Comparison of ENCODE assay signal across 12 cellular contexts in the genomic region with DNA sequence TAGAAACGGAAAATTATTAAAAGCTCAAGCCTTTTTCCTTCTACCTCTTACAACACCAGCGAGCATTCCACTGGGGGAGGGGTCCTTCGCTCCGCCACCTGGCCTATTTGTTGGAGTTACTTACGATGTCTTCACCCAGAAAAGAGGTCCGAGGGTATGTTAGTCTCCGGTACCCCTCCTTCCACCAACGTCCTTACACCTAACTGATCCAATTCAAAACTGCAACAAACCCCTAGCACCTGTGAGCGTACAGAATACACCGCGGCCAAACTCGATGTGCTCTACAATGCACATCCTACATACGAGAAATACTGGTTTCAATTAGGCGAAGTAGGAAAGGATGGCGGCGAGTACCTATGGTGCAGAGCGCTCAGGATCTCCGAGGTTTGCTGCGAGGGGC. TPM values are rescaled to one million over a fixed set of nuclear protein-coding genes. Genes with fewer than 3 reads are reported as not detected.
A peak's percentile ranks its signal among the peaks of the same experiment; 100 is the strongest.
DNase-seq lines count a peak whose midpoint lies in the region; ATAC-seq and TF ChIP-seq lines count a peak whose summit lies in the region.
"Had no signal": no experiment of that assay in that cellular context is flagged by ENCODE, and none has a peak within 500 bp of the region (broad histone marks: within the 10 kb centered on the region; RNA-seq: fewer than 3 reads in every experiment).

No MANE protein-coding gene starts in this region.

- no peaks in the 10 kb centered on the region for H3K36me3 ChIP-seq in smooth muscle cell (ENCODE audit: low read depth)

- peaks cover 94% of the 10 kb centered on the region for H3K27me3 ChIP-seq in smooth muscle cell (ENCODE audit: low read depth)

- H3K4me1 ChIP-seq in smooth muscle cell (ENCODE audit: low read depth) = peaks cover 30% of the 10 kb centered on the region

- peak overlapping the region; percentile 59 for H3K4me3 ChIP-seq in smooth muscle cell

- no peaks in the 10 kb centered on the region for H3K9me3 ChIP-seq in smooth muscle cell (replicated peaks; ENCODE audit: low read depth)

- no peak overlapping the region for H3K9ac ChIP-seq in smooth muscle cell (ENCODE audit: low read depth)

- H3K79me2 ChIP-seq in smooth muscle cell (ENCODE audit: low read depth) = no peaks in the 10 kb centered on the region

- no peaks in the 10 kb centered on the region for H3K36me3 Mint-ChIP-seq in activated CD4-positive, alpha-beta T cell treated with anti-CD3 and anti-CD28 coated beads, Interleukin-2, amount 10 ng/mL, durations not matched to agents 7 days and 5 days (ENCODE audit: low read depth)
- no peaks in the 10 kb centered on the region for H3K36me3 Mint-ChIP-seq in activated T-helper 17 cell treated with anti-CD3 and anti-CD28 coated beads, Interleukin-2, amount 50 U/mL, for 72 hours (ENCODE audit: low read depth)

- intact Hi-C loops in left colon (cut with DNase I, micrococcal nuclease) = no loop called here

- H3K4me3 Mint-ChIP-seq in activated CD4-positive, alpha-beta T cell treated with anti-CD3 and anti-CD28 coated beads, Interleukin-2, amount 10 ng/mL, durations not matched to agents 7 days and 5 days = peak overlapping the region; percentile 38
- H3K4me3 Mint-ChIP-seq in activated T-helper 17 cell treated with anti-CD3 and anti-CD28 coated beads, Interleukin-2, amount 50 U/mL, for 72 hours = peak overlapping the region; percentile 53
- H3K4me3 Mint-ChIP-seq: activated T-helper 1 cell treated with anti-CD3 and anti-CD28 coated beads, Interleukin-12 subunit alpha, Interleukin-12 subunit beta, Interleukin-2, Interleukin-4 antibody, amounts not matched to agents 30 ng/mL and 10 ng/mL and 1 ng/mL, durations not matched to agents 14 hours and 24 hours and 36 hours; natural killer cell treated with Interleukin-12 subunit alpha and Interleukin-12 subunit beta and Interleukin-15 and Interleukin-18, amount 100 ng/mL, for 72 hours had no signal

- no peaks in the 10 kb centered on the region for H3F3A ChIP-seq in smooth muscle cell (ENCODE audit: low read depth)

- peak overlapping the region; percentile 97 for H3K4me2 ChIP-seq in smooth muscle cell

- no peaks in the 10 kb centered on the region for H3K9me3 Mint-ChIP-seq in activated CD4-positive, alpha-beta T cell treated with anti-CD3 and anti-CD28 coated beads, Interleukin-2, amount 10 ng/mL, durations not matched to agents 7 days and 5 days
- H3K9me3 Mint-ChIP-seq in activated T-helper 17 cell treated with anti-CD3 and anti-CD28 coated beads, Interleukin-2, amount 50 U/mL, for 72 hours = no peaks in the 10 kb centered on the region
- H3K9me3 Mint-ChIP-seq: activated T-helper 1 cell treated with anti-CD3 and anti-CD28 coated beads, Interleukin-12 subunit alpha, Interleukin-12 subunit beta, Interleukin-2, Interleukin-4 antibody, amounts not matched to agents 30 ng/mL and 10 ng/mL and 1 ng/mL, durations not matched to agents 14 hours and 24 hours and 36 hours had no signal

- H3K27ac Mint-ChIP-seq in activated CD4-positive, alpha-beta T cell treated with anti-CD3 and anti-CD28 coated beads, Interleukin-2, amount 10 ng/mL, durations not matched to agents 7 days and 5 days = no peak overlapping the region
- H3K27ac Mint-ChIP-seq in activated T-helper 17 cell treated with anti-CD3 and anti-CD28 coated beads, Interleukin-2, amount 50 U/mL, for 72 hours = no peak overlapping the region
- H3K27ac Mint-ChIP-seq: activated T-helper 1 cell treated with anti-CD3 and anti-CD28 coated beads, Interleukin-12 subunit alpha, Interleukin-12 subunit beta, Interleukin-2, Interleukin-4 antibody, amounts not matched to agents 30 ng/mL and 10 ng/mL and 1 ng/mL, durations not matched to agents 14 hours and 24 hours and 36 hours; natural killer cell treated with Interleukin-12 subunit alpha and Interleukin-12 subunit beta and Interleukin-15 and Interleukin-18, amount 100 ng/mL, for 72 hours had no signal

- H4K20me1 ChIP-seq in smooth muscle cell (ENCODE audit: low read depth) = no peaks in the 10 kb centered on the region

- H2AFZ ChIP-seq in smooth muscle cell (ENCODE audit: low read depth) = no peak overlapping the region

- DNase-seq in activated CD4-positive, alpha-beta T cell treated with anti-CD3 and anti-CD28 coated beads, Interleukin-2, amount 10 ng/mL, durations not matched to agents 7 days and 5 days = no peak
- no peak for DNase-seq in activated CD4-positive, alpha-beta T cell treated with anti-CD3 and anti-CD28 coated beads for 48 hours
- DNase-seq in left colon (no peak), smooth muscle cell (lab: John Stamatoyannopoulos, UW; ENCODE audit: unreplicated experiment) (no peak), AML-193 (lab: John Stamatoyannopoulos, UW) (no peak), cortex of kidney (lab: John Stamatoyannopoulos, UW) (no peak)

- CTCF ChIA-PET in activated CD4-positive, alpha-beta T cell treated with anti-CD3 and anti-CD28 coated beads, Interleukin-2, amount 10 ng/mL, durations not matched to agents 7 days and 5 days (lab: Charles Lee) = interaction anchor here (1.4 kb wide), 1 partner anchor 11 kb away, joined by 3 read pairs; no protein-coding TSS in a partner anchor

- ATAC-seq in activated T-helper 17 cell treated with anti-CD3 and anti-CD28 coated beads, Interleukin-2, amount 50 U/mL, for 72 hours (replicated peaks) = no peak
- ATAC-seq in left colon (peak; percentile 29), GM21723 (IDR thresholded peaks at IDR 0.05; ENCODE audit: unreplicated experiment) (no peak)
- ATAC-seq: natural killer cell treated with Interleukin-12 subunit alpha and Interleukin-12 subunit beta and Interleukin-15 and Interleukin-18, amount 100 ng/mL, for 72 hours had no signal

- POLR2A ChIA-PET in activated CD4-positive, alpha-beta T cell treated with anti-CD3 and anti-CD28 coated beads, Interleukin-2, amount 10 ng/mL, durations not matched to agents 7 days and 5 days (lab: Charles Lee) = no interaction called here

- H3K4me1 Mint-ChIP-seq in activated CD4-positive, alpha-beta T cell treated with anti-CD3 and anti-CD28 coated beads, Interleukin-2, amount 10 ng/mL, durations not matched to agents 7 days and 5 days = peaks cover 3% of the 10 kb centered on the region
- peaks cover 12% of the 10 kb centered on the region for H3K4me1 Mint-ChIP-seq in activated T-helper 17 cell treated with anti-CD3 and anti-CD28 coated beads, Interleukin-2, amount 50 U/mL, for 72 hours

- no peak for TF ChIP-seq CTCF in smooth muscle cell (IDR thresholded peaks at IDR 0.05; ENCODE audit: borderline replicate concordance, insufficient read depth, poor library complexity, severe bottlenecking)

- H3K27me3 Mint-ChIP-seq in activated CD4-positive, alpha-beta T cell treated with anti-CD3 and anti-CD28 coated beads, Interleukin-2, amount 10 ng/mL, durations not matched to agents 7 days and 5 days = peaks cover 54% of the 10 kb centered on the region
- peaks cover 55% of the 10 kb centered on the region for H3K27me3 Mint-ChIP-seq in activated T-helper 17 cell treated with anti-CD3 and anti-CD28 coated beads, Interleukin-2, amount 50 U/mL, for 72 hours

- WGBS in smooth muscle cell (ENCODE audit: low lambda C conversion rate) = 3% methylated on average over 19 of the region's 19 CpGs

- H3K27ac ChIP-seq in smooth muscle cell (ENCODE audit: low read depth) = no peak overlapping the region

RNA-seq across cellular contexts. Expression of a gene that starts 1.0 kb away (rescaled TPM):
- total RNA-seq in activated CD4-positive, alpha-beta T cell treated with anti-CD3 and anti-CD28 coated beads, Interleukin-2, amount 10 ng/mL, durations not matched to agents 7 days and 5 days = not detected
- total RNA-seq in activated T-helper 17 cell treated with anti-CD3 and anti-CD28 coated beads, Interleukin-2, amount 50 U/mL, for 72 hours = not detected
- total RNA-seq in left colon (under 1 TPM; 0.21 to 0.61 TPM), smooth muscle cell (not detected in 2 replicates)
- not detected in 2 replicates for polyA plus RNA-seq in smooth muscle cell
- total RNA-seq: activated T-helper 1 cell treated with anti-CD3 and anti-CD28 coated beads, Interleukin-12 subunit alpha, Interleukin-12 subunit beta, Interleukin-2, Interleukin-4 antibody, amounts not matched to agents 30 ng/mL and 10 ng/mL and 1 ng/mL, durations not matched to agents 14 hours and 24 hours and 36 hours; epithelial cell of proximal tubule; natural killer cell treated with Interleukin-12 subunit alpha and Interleukin-12 subunit beta and Interleukin-15 and Interleukin-18, amount 100 ng/mL, for 72 hours; T-helper 2 cell treated with Interferon-gamma antibody and Interleukin-4, amounts not matched to agents 100 ng/mL and 5 ng/mL, for 36 hours had no signal
